In the genomic region with DNA sequence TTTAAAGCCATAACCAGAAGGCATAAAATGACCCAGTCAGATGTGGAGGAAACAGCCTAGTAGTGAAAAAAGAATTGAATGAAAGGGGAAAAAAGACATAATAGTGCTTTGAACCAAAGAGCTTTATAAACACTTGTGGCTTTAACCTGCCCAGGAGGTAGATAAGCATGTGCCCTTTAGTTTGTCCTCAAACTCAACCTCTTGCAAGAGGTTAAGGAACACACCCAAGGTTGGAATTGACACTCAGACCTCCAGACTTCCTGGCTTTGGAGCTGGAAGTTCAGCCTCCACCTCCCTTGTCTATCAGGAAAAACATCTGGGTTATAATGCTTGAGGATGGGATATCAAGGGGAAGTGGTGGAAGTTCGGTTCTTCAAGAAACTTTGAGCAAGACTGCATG, we compare ENCODE assay signal across 33 cellular contexts. TPM values are rescaled to one million over a fixed set of nuclear protein-coding genes. Genes with fewer than 3 reads are reported as not detected.
"Had no signal": no experiment of that assay in that cellular context is flagged by ENCODE, and none has a peak within 500 bp of the region (broad histone marks: within the 10 kb centered on the region; RNA-seq: fewer than 3 reads in every experiment).

No MANE protein-coding gene starts in this region.

- ATAC-seq: left colon; mucosa of descending colon; stimulated activated memory B cell treated with anti-CD40 and anti-IgM and Interleukin-4, amounts not matched to agents 10 μg/mL and 1 μg/mL and 100 μg/mL, for 72 hours; stimulated activated naive CD8-positive, alpha-beta T cell treated with anti-CD3 and anti-CD28 coated beads, Interleukin-15, Interleukin-2, amounts not matched to agents 100 U/mL and 50 U/mL, for 24 hours had no signal

- FAIRE-seq: islet of Langerhans had no signal

- H3K4me1 ChIP-seq: prostate gland, sigmoid colon, uterus had no signal

- H3K27me3 ChIP-seq: dorsolateral prefrontal cortex, esophagus squamous epithelium, heart right ventricle, right atrium auricular region, sigmoid colon, tibial nerve, upper lobe of left lung, uterus had no signal

- H3K36me3 ChIP-seq: prostate gland, uterus had no signal

- H3K9me3 ChIP-seq: esophagus squamous epithelium, heart right ventricle, mucosa of descending colon, prostate gland, right atrium auricular region, sigmoid colon, thoracic aorta, tibial nerve, upper lobe of left lung, uterus had no signal

- H3K4me3 ChIP-seq: dorsolateral prefrontal cortex, esophagus squamous epithelium, heart right ventricle, mucosa of descending colon, prostate gland, right atrium auricular region, sigmoid colon, thoracic aorta, tibial nerve, upper lobe of left lung, uterus had no signal

- H3K27ac ChIP-seq: dorsolateral prefrontal cortex, esophagus squamous epithelium, prostate gland, right atrium auricular region, sigmoid colon, thoracic aorta, tibial nerve, uterus had no signal

- DNase-seq: cerebellar nuclear complex; cortex of kidney; dorsolateral prefrontal cortex; effector CD4-positive, alpha-beta T cell; esophagus squamous epithelium; glutamatergic neuron; heart right ventricle; hippocampal formation; left colon; mesenchymal stem cell; mucosa of descending colon; naive B cell; nephron progenitor cell; nucleus accumbens; sigmoid colon; stimulated activated CD4-positive, alpha-beta T cell treated with anti-CD3 and anti-CD28 coated beads, Interleukin-2, amount 100 ng/mL, for 24 hours; stimulated activated CD4-positive, alpha-beta T cell treated with anti-CD3 and anti-CD28 coated beads, Interleukin-4, amount 100 ng/mL, for 24 hours; stimulated activated naive CD8-positive, alpha-beta T cell treated with anti-CD3 and anti-CD28 coated beads, Interleukin-15, Interleukin-2, amounts not matched to agents 100 U/mL and 50 U/mL, for 24 hours; upper lobe of left lung; uterus had no signal

RNA-seq across cellular contexts. Expression of gene MORN5, which starts 16.4 kb away (rescaled TPM):
- total RNA-seq: epithelial cell of proximal tubule, esophagus squamous epithelium, heart right ventricle, kidney epithelial cell, lower leg skin, lung microvascular endothelial cell, mesothelial cell of epicardium, osteocyte, right atrium auricular region, skeletal muscle tissue, thoracic aorta had no signal
- polyA plus RNA-seq: heart right ventricle had no signal
